20 cellular contexts compared by ENCODE assay signal in genomic region chr9:8579661-8580060, GRCh38.
DNase-seq lines count a peak whose midpoint lies in the region; ATAC-seq, FAIRE-seq and TF ChIP-seq lines count a peak whose summit lies in the region.
"Had no signal": no experiment of that assay in that cellular context is flagged by ENCODE, and none has a peak within 500 bp of the region (broad histone marks: within the 10 kb centered on the region; RNA-seq: fewer than 3 reads in every experiment).

No MANE protein-coding gene starts in this region.

- H3K27ac Mint-ChIP-seq in activated T-cell treated with anti-CD3 and anti-CD28 coated beads, Interleukin-2, amount 50 U/mL, for 72 hours = no peak overlapping the region
- H3K27ac Mint-ChIP-seq: CD4-positive, alpha-beta memory T cell had no signal

- no peak overlapping the region for H2AFZ ChIP-seq in PC-9

- peaks cover 0 to 3% of the 10 kb centered on the region in 2 donors for H3K9me3 Mint-ChIP-seq in activated T-cell treated with anti-CD3 and anti-CD28 coated beads, Interleukin-2, amount 50 U/mL, for 72 hours

- H3K27me3 Mint-ChIP-seq in activated T-cell treated with anti-CD3 and anti-CD28 coated beads, Interleukin-2, amount 50 U/mL, for 72 hours (ENCODE audit: low read depth) = peaks cover 7% of the 10 kb centered on the region
- H3K27me3 Mint-ChIP-seq: CD4-positive, alpha-beta memory T cell had no signal

- no peaks in the 10 kb centered on the region for H3K4me1 Mint-ChIP-seq in activated T-cell treated with anti-CD3 and anti-CD28 coated beads, Interleukin-2, amount 50 U/mL, for 72 hours (ENCODE audit: low read depth)
- H3K4me1 Mint-ChIP-seq: CD4-positive, alpha-beta memory T cell had no signal

- H3K9me2 ChIP-seq in PC-9 (ENCODE audit: insufficient read depth) = no peaks in the 10 kb centered on the region

- H3K4me3 ChIP-seq in epithelial cell of esophagus (ENCODE audit: low read length) = no peak overlapping the region
- H3K4me3 ChIP-seq in PC-9 = no peak overlapping the region
- H3K4me3 ChIP-seq: GM12878 had no signal

- no peaks in the 10 kb centered on the region for H3F3A ChIP-seq in PC-9 (ENCODE audit: insufficient read depth, low read depth)

- no peak for DNase-seq in D721Med (ENCODE audit: insufficient read length, low spot score)
- peak; percentile 42 for DNase-seq in NCI-H460 (ENCODE audit: extremely low read depth, low read depth)
- peak; percentile 83 for DNase-seq in epithelial cell of esophagus (ENCODE audit: low read depth)
- no peak for DNase-seq in left colon
- no peak for DNase-seq in PC-9
- no peak for DNase-seq in activated T-cell treated with anti-CD3 and anti-CD28 coated beads, Interleukin-2, amount 50 U/mL, for 72 hours
- DNase-seq in NCI-H345 treated with DMSO at 0.1 percent for 48 hours (lab: John Stamatoyannopoulos, UW; ENCODE audit: unreplicated experiment) = no peak
- DNase-seq in anterior cingulate cortex (lab: John Stamatoyannopoulos, UW) = no peak
- DNase-seq: Calu3; CD4-positive, alpha-beta memory T cell; DMS79 treated with DMSO at 0.1 percent for 48 hours; GDM1; GOT3; NCI-H1048; NCI-H1436 treated with DMSO at 0.1 percent for 48 hours; NCI-H2029 treated with DMSO at 0.1 percent for 48 hours; NCI-H526; SIG-M5 had no signal

- peak; percentile 58 for ATAC-seq in left colon
- no peak for ATAC-seq in activated T-cell treated with anti-CD3 and anti-CD28 coated beads, Interleukin-2, amount 50 U/mL, for 72 hours (replicated peaks in 1 of 2)
- ATAC-seq: GM12878 had no signal

- H3K9me3 ChIP-seq in PC-9 (ENCODE audit: insufficient read depth, low read depth) = no peaks in the 10 kb centered on the region

- H3K4me1 ChIP-seq in PC-9 (replicated peaks; ENCODE audit: insufficient read depth) = no peaks in the 10 kb centered on the region

- no peaks in the 10 kb centered on the region for H3K36me3 ChIP-seq in PC-9 (ENCODE audit: low read depth)

- BruUV-seq in PC-9 (replicated peaks; lab: Mats Ljungman, UMichigan) = no TSS peak

- H3K27me3 ChIP-seq in PC-9 (ENCODE audit: insufficient read depth, low read depth) = no peaks in the 10 kb centered on the region

- no peak overlapping the region for H3K27ac ChIP-seq in PC-9
- H3K27ac ChIP-seq: KMS-11 had no signal

- intact Hi-C loops in left colon (cut with DNase I, micrococcal nuclease) = no loop called here
- intact Hi-C loops in PC-9 (cut with micrococcal nuclease; ENCODE audit: unreplicated experiment) = no loop called here

- FAIRE-seq in D721Med (lab: Jason Lieb, UNC) = peak; percentile 60
- FAIRE-seq: GM12878 had no signal

- H3K36me3 Mint-ChIP-seq in activated T-cell treated with anti-CD3 and anti-CD28 coated beads, Interleukin-2, amount 50 U/mL, for 72 hours (ENCODE audit: insufficient read depth in 2 of 2) = no peaks in the 10 kb centered on the region
- H3K36me3 Mint-ChIP-seq: CD4-positive, alpha-beta memory T cell had no signal

- H3K4me2 ChIP-seq in PC-9 = no peak overlapping the region
- H3K4me2 ChIP-seq: KMS-11 had no signal

- H3K79me2 ChIP-seq in PC-9 (ENCODE audit: low read depth) = no peaks in the 10 kb centered on the region

- no peak overlapping the region for H3K4me3 Mint-ChIP-seq in activated T-cell treated with anti-CD3 and anti-CD28 coated beads, Interleukin-2, amount 50 U/mL, for 72 hours
- H3K4me3 Mint-ChIP-seq: CD4-positive, alpha-beta memory T cell had no signal

- POLR2A ChIA-PET in PC-9 (lab: Charles Lee; ENCODE audit: unreplicated experiment) = no interaction called here

- CTCF ChIA-PET in PC-9 (lab: Charles Lee) = no interaction called here

- H4K20me1 ChIP-seq in PC-9 (ENCODE audit: insufficient read depth) = no peaks in the 10 kb centered on the region

- TF ChIP-seq CTCF in D721Med (IDR thresholded peaks at IDR 0.05; ENCODE audit: insufficient read depth, missing control alignments) = no peak
- TF ChIP-seq CTCF in epithelial cell of esophagus (IDR thresholded peaks at IDR 0.05; ENCODE audit: insufficient read depth, low read depth, low read length, missing control alignments) = no peak
- TF ChIP-seq CTCF in PC-9 (conservative IDR thresholded peaks at IDR 0.05) = no peak

Comparison
In these comparisons a context has a peak if more than half of its experiments do, and no peak if none do; other contexts are left out.
1. DNase-seq: peak in NCI-H460 (single experiment) and epithelial cell of esophagus (single experiment); none in D721Med (single experiment), left colon (0 of 2), PC-9 (0 of 2), activated T-cell treated with anti-CD3 and anti-CD28 coated beads, Interleukin-2, amount 50 U/mL, for 72 hours (0 of 2), NCI-H345 treated with DMSO at 0.1 percent for 48 hours (single experiment) and anterior cingulate cortex (0 of 58).